ENCODE assay signal across 8 cellular contexts in genomic region chr1:154352581-154353459, GRCh38. TPM values are rescaled to one million over a fixed set of nuclear protein-coding genes. Genes with fewer than 3 reads are reported as not detected.
DNase-seq lines count a peak whose midpoint lies in the region; ATAC-seq, FAIRE-seq and TF ChIP-seq lines count a peak whose summit lies in the region.

No MANE protein-coding gene starts in this region.

- H2BK12ac ChIP-seq in H1 (ENCODE audit: low read depth, low read length): peak overlapping the region; percentile 94; the same call in 1 of the 2 replicates

- no peak overlapping the region for H2BK20ac ChIP-seq in H1 (ENCODE audit: low read length)

- TF ChIP-seq CTCF in H1 (IDR thresholded peaks at IDR 0.05; ENCODE audit: control extremely low read depth in 1 of 3, insufficient read depth in 1 of 3, low read depth in 1 of 3, low read length in 3 of 3): peak in 1 of 3 experiments; percentile 0; a peak in 1 of 4 replicates

- peak overlapping the region; percentile 17 for H3K18ac ChIP-seq in H1 (ENCODE audit: extremely low read depth, low read length)

- H2BK120ac ChIP-seq in H1 (replicated peaks; ENCODE audit: low read depth, low read length): no peak overlapping the region

- peak; percentile 81 for DNase-seq in ELF-1 (ENCODE audit: low read depth, low spot score)
- peak; percentile 44 for DNase-seq in NCI-H146 (lab: John Stamatoyannopoulos, UW)
- peak; percentile 65 for DNase-seq in activated CD4-positive, alpha-beta T cell treated with anti-CD3 and anti-CD28 coated beads for 48 hours
- DNase-seq in H1 (ENCODE audit: low read depth in 1 of 2, low spot score in 2 of 2): peak in 1 of 2 experiments; percentile 76
- DNase-seq in medulla oblongata (ENCODE audit: extremely low spot score): peak; percentile 27
- peak; percentile 65 for DNase-seq in stimulated activated naive CD8-positive, alpha-beta T cell treated with anti-CD3 and anti-CD28 coated beads, Interleukin-15, Interleukin-2, amounts not matched to agents 100 U/mL and 50 U/mL, for 24 hours
- DNase-seq in SHP77 treated with DMSO at 0.1 percent for 48 hours (lab: John Stamatoyannopoulos, UW): no peak

- TF ChIP-seq EP300 in H1 (IDR thresholded peaks at IDR 0.05; ENCODE audit: borderline replicate concordance in 1 of 2, low read depth in 2 of 2, low read length in 2 of 2): no peak

- no peaks in the 10 kb centered on the region; the same call in 1 of the 2 replicates for H3K79me1 ChIP-seq in H1 (ENCODE audit: low read depth, low read length)

- POLR2A ChIA-PET in H1 (lab: Charles Lee; ENCODE audit: partially characterized antibody): interaction anchor here (1.0 to 1.1 kb wide), 3 partner anchors 19 to 207 kb away, joined by 3 read pairs; partner anchors contain the start of gene ATP8B2

- 4% methylated on average over 37 of the region's 41 CpGs; no CpG with 5 or more reads in 1 of the 2 experiments for WGBS in H1 (ENCODE audit: extremely low coverage in 1 of 2, insufficient coverage in 1 of 2, insufficient read length in 1 of 2, insufficient replicate concordance in 2 of 2, low coverage in 1 of 2, low lambda C conversion rate in 2 of 2, missing lambda C conversion rate in 1 of 2), 2 experiments

- peaks cover 0 to 13% (median 5%) of the 10 kb centered on the region in 4 experiments; a peak in 4 of 7 replicates for H3K4me1 ChIP-seq in H1 (replicated peaks in 1 of 4; ENCODE audit: control insufficient read depth in 3 of 4, insufficient read depth in 4 of 4, low read length in 3 of 4)

- no peaks in the 10 kb centered on the region for H3K9me3 ChIP-seq in H1 (ENCODE audit: insufficient read depth in 2 of 2, low read depth in 1 of 2, low read length in 1 of 2)

- H3K27ac ChIP-seq in H1 (ENCODE audit: low read depth, low read length): no peak overlapping the region

- H2AFZ ChIP-seq in H1 (ENCODE audit: low read length): peak overlapping the region; percentile 98

- H3K79me2 ChIP-seq in H1 (ENCODE audit: control insufficient read depth in 1 of 2, insufficient read depth in 2 of 2, low read length in 2 of 2): no peaks in the 10 kb centered on the region

- no peak for FAIRE-seq in H1 (lab: Jason Lieb, UNC)

- H3K9ac ChIP-seq in H1 (replicated peaks in 1 of 4; ENCODE audit: extremely low read depth in 1 of 4, low read depth in 3 of 4, low read length in 3 of 4): peak overlapping the region in 3 of 4 experiments; percentile 5 to 42 (median 31); a peak in 5 of 7 replicates

- peak in 1 of 2 experiments; percentile 44; a peak in 1 of 3 replicates for TF ChIP-seq POLR2A in H1 (IDR thresholded peaks at IDR 0.05; ENCODE audit: control extremely low read depth in 1 of 2, low read depth in 2 of 2, low read length in 2 of 2)

- H3K4me3 ChIP-seq in H1 (ENCODE audit: extremely low read depth in 1 of 4, insufficient read depth in 2 of 4, low read depth in 3 of 4, low read length in 4 of 4): peak overlapping the region; percentile 34 to 77 (median 62)

- H3K4me2 ChIP-seq in H1 (ENCODE audit: insufficient read depth in 1 of 2, low read depth in 2 of 2, low read length in 2 of 2): peak overlapping the region; percentile 74 to 99

- CTCF ChIA-PET in H1 (lab: Charles Lee; ENCODE audit: partially characterized antibody): interaction anchor here (0.5 to 27.5 kb wide), 12 partner anchors 9 to 194 kb away, joined by 3 to 507 read pairs (median 4); partner anchors contain the start of genes AQP10 and ATP8B2

- H2BK5ac ChIP-seq in H1 (ENCODE audit: low read depth, low read length): peak overlapping the region; percentile 73; the same call in 1 of the 2 replicates

- no peak for TF ChIP-seq RAD21 in H1 (IDR thresholded peaks at IDR 0.05 in 1 of 2, conservative IDR thresholded peaks at IDR 0.05 in 1 of 2; ENCODE audit: low read depth in 2 of 2, low read length in 2 of 2)

- H3K23ac ChIP-seq in H1 (ENCODE audit: insufficient read length): no peak overlapping the region

- no peak overlapping the region for H3K56ac ChIP-seq in H1 (replicated peaks; ENCODE audit: insufficient read length, low read depth, low read length)

- H3K14ac ChIP-seq in H1 (ENCODE audit: insufficient read length): no peak overlapping the region

- H4K8ac ChIP-seq in H1 (ENCODE audit: extremely low read depth, insufficient read depth, low read length): peak overlapping the region; percentile 66; the same call in 1 of the 2 replicates

- H3K36me3 ChIP-seq in H1 (ENCODE audit: control insufficient read depth in 2 of 4, insufficient read depth in 4 of 4, low read length in 3 of 4): peaks cover 0 to 12% (median 4%) of the 10 kb centered on the region in 4 experiments; a peak in 4 of 8 replicates

- H3K4ac ChIP-seq in H1 (replicated peaks; ENCODE audit: insufficient read length, low read depth, low read length): no peak overlapping the region

- no peaks in the 10 kb centered on the region for H4K20me1 ChIP-seq in H1 (replicated peaks in 1 of 2; ENCODE audit: control insufficient read depth in 1 of 2, insufficient read depth in 2 of 2, low read length in 2 of 2)

- H3K23me2 ChIP-seq in H1 (ENCODE audit: low read depth, low read length): peaks cover 15% of the 10 kb centered on the region; the same call in 1 of the 2 replicates

- ATAC-seq in stimulated activated naive CD8-positive, alpha-beta T cell treated with anti-CD3 and anti-CD28 coated beads, Interleukin-15, Interleukin-2, amounts not matched to agents 100 U/mL and 50 U/mL, for 24 hours: peak; percentile 83
- no peak for ATAC-seq in GM21619 (IDR thresholded peaks at IDR 0.05; ENCODE audit: unreplicated experiment)

- H3K27me3 ChIP-seq in H1 (replicated peaks in 1 of 4; ENCODE audit: control insufficient read depth in 3 of 4, extremely low read depth in 1 of 4, insufficient read depth in 3 of 4, low read length in 3 of 4): peaks cover 0 to 7% (median 4%) of the 10 kb centered on the region in 4 experiments; a peak in 4 of 7 replicates

- no peak overlapping the region for H2AK5ac ChIP-seq in H1 (ENCODE audit: low read depth, low read length)

- no peak overlapping the region for H4K5ac ChIP-seq in H1 (ENCODE audit: insufficient read length, low read depth, low read length)

- no peak overlapping the region for H2BK15ac ChIP-seq in H1 (ENCODE audit: low read length)

- peak overlapping the region; percentile 53 for H4K91ac ChIP-seq in H1 (replicated peaks; ENCODE audit: insufficient read length, low read length)

TF ChIP-seq in H1, 55 proteins besides CTCF, POLR2A, EP300 and RAD21 (continues in another document):
- TF ChIP-seq CEBPB (IDR thresholded peaks at IDR 0.05; ENCODE audit: low read depth, low read length) (no peak), TEAD4 (IDR thresholded peaks at IDR 0.05; ENCODE audit: low read depth, low read length) (peak; percentile 77), TCF12 (IDR thresholded peaks at IDR 0.05; ENCODE audit: low read depth, low read length) (no peak), SAP30 (IDR thresholded peaks at IDR 0.05; ENCODE audit: insufficient read depth, insufficient replicate concordance, low read length) (peak; percentile 11), CHD1 (IDR thresholded peaks at IDR 0.05; ENCODE audit: low read depth, low read length) (no peak), CBX8 (IDR thresholded peaks at IDR 0.05; ENCODE audit: borderline replicate concordance, low read depth, low read length) (no peak), HDAC2 (IDR thresholded peaks at IDR 0.05; ENCODE audit: borderline replicate concordance in 1 of 2, low read depth in 2 of 2, low read length in 2 of 2) (no peak), YY1 (IDR thresholded peaks at IDR 0.05; ENCODE audit: low read depth, low read length) (no peak), BCL11A (IDR thresholded peaks at IDR 0.05; ENCODE audit: low read depth in 2 of 2, low read length in 2 of 2) (no peak), EZH2 (IDR thresholded peaks at IDR 0.05; ENCODE audit: low read depth, low read length, severe bottlenecking) (no peak), ZNF274 (IDR thresholded peaks at IDR 0.05; ENCODE audit: borderline replicate concordance, extremely low read depth, low read length) (no peak)
- TF ChIP-seq, protein P1, sequence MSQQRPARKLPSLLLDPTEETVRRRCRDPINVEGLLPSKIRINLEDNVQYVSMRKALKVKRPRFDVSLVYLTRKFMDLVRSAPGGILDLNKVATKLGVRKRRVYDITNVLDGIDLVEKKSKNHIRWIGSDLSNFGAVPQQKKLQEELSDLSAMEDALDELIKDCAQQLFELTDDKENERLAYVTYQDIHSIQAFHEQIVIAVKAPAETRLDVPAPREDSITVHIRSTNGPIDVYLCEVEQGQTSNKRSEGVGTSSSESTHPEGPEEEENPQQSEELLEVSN (IDR thresholded peaks at IDR 0.05): peak; percentile 34; the same call in 1 of the 2 replicates

RNA-seq across cellular contexts. Expression of gene ATP8B2, which starts 27.5 kb away (rescaled TPM):
- total RNA-seq in H1 (2021; fragmentation: NEBNext Ultra II Directional; extraction: Animal tissue kit (Norgen Biotek cat#: 25700)): 59.3 and 61.4 TPM in 2 replicates
- 70.1 and 98.5 TPM in 2 replicates for polyA plus RNA-seq in H1 (2011; rRNA removed)
- 47.8 TPM for polyA plus RNA-seq in H1 (2011; cell fraction: cytosol; rRNA removed)
- polyA plus RNA-seq in H1 (2011; cell fraction: nucleus; rRNA removed): 115 TPM
- 27.5 to 39.2 TPM (median 34.5 TPM) in 4 replicates for polyA plus RNA-seq in H1 (2012, experiment 1 of 2)
- 20.8 TPM for polyA plus RNA-seq in H1 (2012, experiment 2 of 2)
- polyA plus RNA-seq in H1 (2013, experiment 1 of 2): 34.7 TPM
- 38.4 TPM for polyA plus RNA-seq in H1 (2013, experiment 2 of 2)
- 58.6 and 67.6 TPM in 2 replicates for polyA minus RNA-seq in H1 (2011; rRNA and poly(A)+ RNA removed)
- 31.1 TPM for polyA minus RNA-seq in H1 (2011; cell fraction: cytosol; rRNA and poly(A)+ RNA removed)
- 46.9 TPM for polyA minus RNA-seq in H1 (2011; cell fraction: nucleus; rRNA and poly(A)+ RNA removed)

RNA-seq across cellular contexts. Expression of gene AQP10, which starts 31.9 kb away (rescaled TPM):
- not detected in 2 replicates for total RNA-seq in H1 (2021; fragmentation: NEBNext Ultra II Directional; extraction: Animal tissue kit (Norgen Biotek cat#: 25700))
- not detected in 2 replicates for polyA plus RNA-seq in H1 (2011; rRNA removed)
- polyA plus RNA-seq in H1 (2011; cell fraction: cytosol; rRNA removed): not detected
- not detected for polyA plus RNA-seq in H1 (2011; cell fraction: nucleus; rRNA removed)
- polyA plus RNA-seq in H1 (2012, experiment 1 of 2): not detected in 4 replicates
- not detected for polyA plus RNA-seq in H1 (2012, experiment 2 of 2)
- polyA plus RNA-seq in H1 (2013, experiment 1 of 2): not detected
- polyA plus RNA-seq in H1 (2013, experiment 2 of 2): not detected
- not detected in 2 replicates for polyA minus RNA-seq in H1 (2011; rRNA and poly(A)+ RNA removed)
- polyA minus RNA-seq in H1 (2011; cell fraction: cytosol; rRNA and poly(A)+ RNA removed): not detected
- not detected for polyA minus RNA-seq in H1 (2011; cell fraction: nucleus; rRNA and poly(A)+ RNA removed)

RNA-seq across cellular contexts. Expression of gene IL6R, which starts 52.3 kb away (rescaled TPM):
- 2.6 and 3.0 TPM in 2 replicates for total RNA-seq in H1 (2021; fragmentation: NEBNext Ultra II Directional; extraction: Animal tissue kit (Norgen Biotek cat#: 25700))
- polyA plus RNA-seq in H1 (2011; rRNA removed): 2.3 and 3.3 TPM in 2 replicates
- 2.9 TPM for polyA plus RNA-seq in H1 (2011; cell fraction: cytosol; rRNA removed)
- polyA plus RNA-seq in H1 (2011; cell fraction: nucleus; rRNA removed): 4.2 TPM
- 0.92 to 2.0 TPM (median 1.8 TPM) in 4 replicates for polyA plus RNA-seq in H1 (2012, experiment 1 of 2)
- 0.37 TPM for polyA plus RNA-seq in H1 (2012, experiment 2 of 2)
- polyA plus RNA-seq in H1 (2013, experiment 1 of 2): 4.6 TPM
- polyA plus RNA-seq in H1 (2013, experiment 2 of 2): 5.9 TPM
- 3.5 and 3.8 TPM in 2 replicates for polyA minus RNA-seq in H1 (2011; rRNA and poly(A)+ RNA removed)
- polyA minus RNA-seq in H1 (2011; cell fraction: cytosol; rRNA and poly(A)+ RNA removed): 1.3 TPM
- 4.1 TPM for polyA minus RNA-seq in H1 (2011; cell fraction: nucleus; rRNA and poly(A)+ RNA removed)
